25 cellular contexts compared by ENCODE assay signal in genomic region chr15:69751575-69751974, GRCh38.
DNase-seq lines count a peak whose midpoint lies in the region; ATAC-seq and TF ChIP-seq lines count a peak whose summit lies in the region.
"Had no signal": no experiment of that assay in that cellular context is flagged by ENCODE, and none has a peak within 500 bp of the region (broad histone marks: within the 10 kb centered on the region; RNA-seq: fewer than 3 reads in every experiment).

No MANE protein-coding gene starts in this region.

- H4K20me1 ChIP-seq in GM23338 (replicated peaks; ENCODE audit: insufficient read depth), result no peaks in the 10 kb centered on the region

- peaks cover 12% of the 10 kb centered on the region for H3K9me3 Mint-ChIP-seq in nephron
- peaks cover 4% of the 10 kb centered on the region; the same call in 2 of the 3 replicates for H3K9me3 Mint-ChIP-seq in GM23338

- H3K27ac Mint-ChIP-seq in nephron (peak overlapping the region in 2 of 3 experiments; percentile 1 to 21), GM23338 (no peak overlapping the region)
- H3K27ac Mint-ChIP-seq: activated CD4-positive, alpha-beta T cell treated with anti-CD3 and anti-CD28 coated beads, Interleukin-2, amount 10 ng/mL, durations not matched to agents 24 days and 14 days; activated T-helper 17 cell treated with anti-CD3 and anti-CD28 coated beads, Interleukin-2, amount 50 U/mL, for 72 hours; brain; stimulated activated naive CD8-positive, alpha-beta T cell treated with anti-CD3 and anti-CD28 coated beads, Interleukin-15, Interleukin-2, amounts not matched to agents 100 ng/mL and 50 ng/mL, for 24 hours; T-helper 17 cell had no signal

- no peaks in the 10 kb centered on the region for H3K9me3 ChIP-seq in adrenal gland (replicated peaks in 1 of 3)
- H3K9me3 ChIP-seq: ovary, Peyer's patch had no signal

- H3K27me3 Mint-ChIP-seq in nephron (ENCODE audit: low read depth), result peaks cover 68% of the 10 kb centered on the region
- no peaks in the 10 kb centered on the region for H3K27me3 Mint-ChIP-seq in GM23338 (ENCODE audit: insufficient read depth, low read depth, poor library complexity)

- TF ChIP-seq POLR2A in adrenal gland (IDR thresholded peaks at IDR 0.05), result no peak

- no peak overlapping the region for H3K4me3 ChIP-seq in adrenal gland
- no peak overlapping the region for H3K4me3 ChIP-seq in GM23338
- H3K4me3 ChIP-seq: heart right ventricle, ovary, Peyer's patch, right atrium auricular region had no signal

- no peak for TF ChIP-seq CTCF in nephron (IDR thresholded peaks at IDR 0.05; ENCODE audit: unreplicated experiment in 3 of 3)
- no peak for TF ChIP-seq CTCF in adrenal gland (IDR thresholded peaks at IDR 0.05)
- TF ChIP-seq CTCF in GM23338 (conservative IDR thresholded peaks at IDR 0.05; ENCODE audit: low read depth in 2 of 2), result no peak

- H3K36me3 ChIP-seq in adrenal gland (replicated peaks in 1 of 2), result no peaks in the 10 kb centered on the region
- H3K36me3 ChIP-seq in GM23338 (ENCODE audit: insufficient read depth), result no peaks in the 10 kb centered on the region
- H3K36me3 ChIP-seq: heart right ventricle, ovary, Peyer's patch, right atrium auricular region had no signal

- no peaks in the 10 kb centered on the region for H3F3A ChIP-seq in GM23338 (replicated peaks; ENCODE audit: low read depth)

- no peaks in the 10 kb centered on the region for H3K9me2 ChIP-seq in GM23338 (ENCODE audit: insufficient read depth)

- H3K36me3 Mint-ChIP-seq in nephron (ENCODE audit: low read depth) (peaks cover 6% of the 10 kb centered on the region), GM23338 (ENCODE audit: low read depth) (no peaks in the 10 kb centered on the region; the same call in 2 of the 3 replicates)

- no peaks in the 10 kb centered on the region for H3K4me1 ChIP-seq in adrenal gland (replicated peaks in 1 of 2)
- peaks cover 12% of the 10 kb centered on the region for H3K4me1 ChIP-seq in GM23338 (ENCODE audit: insufficient read depth)
- H3K4me1 ChIP-seq: foreskin keratinocyte, right atrium auricular region had no signal

- no peak for ATAC-seq in GM23338
- ATAC-seq: activated T-helper 17 cell treated with anti-CD3 and anti-CD28 coated beads, Interleukin-2, amount 50 U/mL, for 72 hours; foreskin keratinocyte; heart right ventricle; left lobe of liver; T-helper 17 cell had no signal

- H3K27ac ChIP-seq in adrenal gland (no peak overlapping the region), GM23338 (ENCODE audit: low read depth) (no peak overlapping the region)
- H3K27ac ChIP-seq: C4-2B, epithelial cell of prostate, foreskin keratinocyte, heart right ventricle, ovary, Peyer's patch, right atrium auricular region, VCaP had no signal

- no peak overlapping the region for H2AFZ ChIP-seq in GM23338

- intact Hi-C loops in adrenal gland (cut with DNase I), result no loop called here

- 62 to 69% (median 67%) methylated on average over 5 of the region's 5 CpGs for WGBS in adrenal gland, 4 donors

- H3K4me1 Mint-ChIP-seq in nephron, result peaks cover 34% of the 10 kb centered on the region
- H3K4me1 Mint-ChIP-seq in GM23338, result peaks cover 19% of the 10 kb centered on the region

- DNase-seq in AG08395 (ENCODE audit: low spot score) (peak; percentile 33), EH (ENCODE audit: low read depth) (peak; percentile 15), SW480 (ENCODE audit: low spot score) (peak; percentile 86), adrenal gland (no peak), GM23338 (ENCODE audit: low spot score) (no peak), iPS-NIHi11 (ENCODE audit: low spot score) (no peak)
- DNase-seq in NK-92 treated with Interleukin-12 subunit alpha and Interleukin-12 subunit beta, amount 100 ng/mL, for 24 hours (lab: John Stamatoyannopoulos, UW), result no peak
- DNase-seq: activated CD4-positive, alpha-beta T cell treated with anti-CD3 and anti-CD28 coated beads, Interleukin-2, amount 10 ng/mL, durations not matched to agents 24 days and 14 days; activated CD8-positive, alpha-beta memory T cell treated with anti-CD3 and anti-CD28 coated beads, Interleukin-2, amount 50 U/mL, for 4 hours; foreskin keratinocyte; heart right ventricle; NCI-H1694; NCI-H526; ovary; Peyer's patch; T-helper 17 cell had no signal

- H3K27me3 ChIP-seq in adrenal gland, result no peaks in the 10 kb centered on the region
- H3K27me3 ChIP-seq in GM23338 (ENCODE audit: insufficient read depth), result no peaks in the 10 kb centered on the region
- H3K27me3 ChIP-seq: ovary, Peyer's patch, right atrium auricular region had no signal

- no peak overlapping the region for H3K4me2 ChIP-seq in GM23338

- H3K4me3 Mint-ChIP-seq in nephron (no peak overlapping the region), GM23338 (no peak overlapping the region)
- H3K4me3 Mint-ChIP-seq: activated CD4-positive, alpha-beta T cell treated with anti-CD3 and anti-CD28 coated beads, Interleukin-2, amount 10 ng/mL, durations not matched to agents 24 days and 14 days; activated T-helper 17 cell treated with anti-CD3 and anti-CD28 coated beads, Interleukin-2, amount 50 U/mL, for 72 hours; brain; stimulated activated naive CD8-positive, alpha-beta T cell treated with anti-CD3 and anti-CD28 coated beads, Interleukin-15, Interleukin-2, amounts not matched to agents 100 ng/mL and 50 ng/mL, for 24 hours; T-helper 17 cell had no signal

- no peaks in the 10 kb centered on the region for H3K79me2 ChIP-seq in GM23338 (replicated peaks; ENCODE audit: insufficient read depth)

TF ChIP-seq in GM23338, 12 proteins besides CTCF, POLR2A, EP300 and RAD21:
- no peak for TF ChIP-seq NANOG (IDR thresholded peaks at IDR 0.05; ENCODE audit: borderline replicate concordance)

Comparison
In these comparisons a context has a peak if more than half of its experiments do, and no peak if none do; other contexts are left out.
1. DNase-seq: peak in AG08395 (single experiment), EH (single experiment) and SW480 (single experiment); none in adrenal gland (0 of 7), NK-92 treated with Interleukin-12 subunit alpha and Interleukin-12 subunit beta, amount 100 ng/mL, for 24 hours (single experiment), GM23338 (single experiment) and iPS-NIHi11 (single experiment).